In the genomic region with DNA sequence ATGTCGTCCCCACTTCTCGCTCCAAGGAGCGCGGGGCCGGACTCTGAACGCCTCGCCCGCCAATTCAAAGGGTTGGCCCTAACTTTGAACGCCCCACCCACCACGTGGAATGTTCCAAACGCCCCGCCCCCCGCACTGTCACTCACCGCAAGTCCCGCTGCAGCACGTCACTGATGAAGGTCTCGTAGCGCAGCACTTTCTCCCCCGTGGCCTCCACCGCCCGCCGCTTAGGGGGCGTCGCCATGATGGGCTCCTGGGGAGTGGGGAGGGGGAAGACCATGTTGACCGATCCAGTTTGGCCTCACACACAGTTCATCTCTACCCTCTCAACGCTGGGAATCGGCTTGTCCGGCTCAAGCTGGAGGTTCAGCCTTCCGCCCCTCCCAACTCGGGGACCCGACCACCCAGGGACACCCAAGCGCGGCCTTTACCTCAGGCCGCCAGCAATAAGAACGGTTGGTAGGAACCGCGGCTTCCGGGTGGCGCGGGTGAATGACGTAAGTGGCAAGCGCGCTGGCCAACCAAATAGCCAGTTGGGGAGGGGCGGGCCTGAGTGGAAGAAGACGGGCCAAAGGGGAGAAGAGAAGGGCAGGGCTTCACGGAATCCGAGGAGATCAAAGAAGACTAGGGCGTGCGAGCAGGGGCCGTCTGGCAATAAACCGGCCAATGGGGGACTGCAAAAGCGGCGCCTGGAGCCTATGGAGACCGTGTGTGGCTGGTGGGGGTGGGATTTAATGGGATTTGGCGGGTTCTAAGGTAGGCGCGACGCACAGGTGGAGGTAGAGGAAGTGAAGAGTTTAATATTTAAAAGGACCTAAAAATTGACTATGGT, we compare ENCODE assay signal across 1 cellular context.
TF ChIP-seq lines count a peak whose summit lies in the region.

A gene with protein sequence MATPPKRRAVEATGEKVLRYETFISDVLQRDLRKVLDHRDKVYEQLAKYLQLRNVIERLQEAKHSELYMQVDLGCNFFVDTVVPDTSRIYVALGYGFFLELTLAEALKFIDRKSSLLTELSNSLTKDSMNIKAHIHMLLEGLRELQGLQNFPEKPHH (minus strand): TSS at position 497 of the 832 bp plus-strand sequence. CDS start 253 bp downstream, at position 244.

TF ChIP-seq in HepG2, 621 proteins besides CTCF, POLR2A, EP300 and RAD21 (continued from another document):
- TF ChIP-seq, protein P1, sequence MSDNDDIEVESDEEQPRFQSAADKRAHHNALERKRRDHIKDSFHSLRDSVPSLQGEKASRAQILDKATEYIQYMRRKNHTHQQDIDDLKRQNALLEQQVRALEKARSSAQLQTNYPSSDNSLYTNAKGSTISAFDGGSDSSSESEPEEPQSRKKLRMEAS (IDR thresholded peaks at IDR 0.05): peak; percentile 76
- TF ChIP-seq ZFX (CRISPR knock-in tag; IDR thresholded peaks at IDR 0.05; ENCODE audit: low read depth) (peak; percentile 95), MXI1 (IDR thresholded peaks at IDR 0.05; ENCODE audit: borderline replicate concordance, low read depth, low read length) (peak; percentile 72; the same call in 1 of the 3 replicates), HOXA9 (CRISPR knock-in tag; IDR thresholded peaks at IDR 0.05; ENCODE audit: borderline replicate concordance) (peak; percentile 59; the same call in 1 of the 2 replicates), YEATS4 (CRISPR knock-in tag; IDR thresholded peaks at IDR 0.05; ENCODE audit: borderline replicate concordance) (peak; percentile 86), CREB1 (IDR thresholded peaks at IDR 0.05) (peak; percentile 91), CREB1 (CRISPR knock-in tag; IDR thresholded peaks at IDR 0.05) (peak; percentile 98), ETV5 (CRISPR knock-in tag; IDR thresholded peaks at IDR 0.05; ENCODE audit: borderline replicate concordance) (0 out of 2 replicates have a peak, but pooled peaks have one; percentile 54), ZNF577 (CRISPR knock-in tag; IDR thresholded peaks at IDR 0.05; ENCODE audit: borderline replicate concordance, low read depth) (no peak), ZNF44 (CRISPR knock-in tag; IDR thresholded peaks at IDR 0.05) (no peak), ZNF558 (CRISPR knock-in tag; IDR thresholded peaks at IDR 0.05; ENCODE audit: borderline replicate concordance) (peak; percentile 46; the same call in 1 of the 2 replicates), RBFOX2 (IDR thresholded peaks at IDR 0.05; ENCODE audit: low read depth, low read length) (peak; percentile 89), ZNF563 (CRISPR knock-in tag; IDR thresholded peaks at IDR 0.05) (0 out of 2 replicates have a peak, but pooled peaks have one; percentile 41), ZNF792 (CRISPR knock-in tag; IDR thresholded peaks at IDR 0.05) (peak; percentile 13; the same call in 1 of the 2 replicates)
- TF ChIP-seq, protein P2, sequence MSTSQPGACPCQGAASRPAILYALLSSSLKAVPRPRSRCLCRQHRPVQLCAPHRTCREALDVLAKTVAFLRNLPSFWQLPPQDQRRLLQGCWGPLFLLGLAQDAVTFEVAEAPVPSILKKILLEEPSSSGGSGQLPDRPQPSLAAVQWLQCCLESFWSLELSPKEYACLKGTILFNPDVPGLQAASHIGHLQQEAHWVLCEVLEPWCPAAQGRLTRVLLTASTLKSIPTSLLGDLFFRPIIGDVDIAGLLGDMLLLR (CRISPR knock-in tag; IDR thresholded peaks at IDR 0.05): no peak
- TF ChIP-seq, protein P3, sequence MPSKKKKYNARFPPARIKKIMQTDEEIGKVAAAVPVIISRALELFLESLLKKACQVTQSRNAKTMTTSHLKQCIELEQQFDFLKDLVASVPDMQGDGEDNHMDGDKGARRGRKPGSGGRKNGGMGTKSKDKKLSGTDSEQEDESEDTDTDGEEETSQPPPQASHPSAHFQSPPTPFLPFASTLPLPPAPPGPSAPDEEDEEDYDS (CRISPR knock-in tag; IDR thresholded peaks at IDR 0.05): peak; percentile 48; the same call in 1 of the 2 replicates
- TF ChIP-seq, protein P4, sequence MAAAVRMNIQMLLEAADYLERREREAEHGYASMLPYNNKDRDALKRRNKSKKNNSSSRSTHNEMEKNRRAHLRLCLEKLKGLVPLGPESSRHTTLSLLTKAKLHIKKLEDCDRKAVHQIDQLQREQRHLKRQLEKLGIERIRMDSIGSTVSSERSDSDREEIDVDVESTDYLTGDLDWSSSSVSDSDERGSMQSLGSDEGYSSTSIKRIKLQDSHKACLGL (CRISPR knock-in tag; IDR thresholded peaks at IDR 0.05): peak; percentile 82; the same call in 1 of the 2 replicates
- TF ChIP-seq, protein P5, sequence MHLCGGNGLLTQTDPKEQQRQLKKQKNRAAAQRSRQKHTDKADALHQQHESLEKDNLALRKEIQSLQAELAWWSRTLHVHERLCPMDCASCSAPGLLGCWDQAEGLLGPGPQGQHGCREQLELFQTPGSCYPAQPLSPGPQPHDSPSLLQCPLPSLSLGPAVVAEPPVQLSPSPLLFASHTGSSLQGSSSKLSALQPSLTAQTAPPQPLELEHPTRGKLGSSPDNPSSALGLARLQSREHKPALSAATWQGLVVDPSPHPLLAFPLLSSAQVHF (CRISPR knock-in tag; IDR thresholded peaks at IDR 0.05): peak; percentile 38; the same call in 1 of the 2 replicates
- TF ChIP-seq, protein P6, sequence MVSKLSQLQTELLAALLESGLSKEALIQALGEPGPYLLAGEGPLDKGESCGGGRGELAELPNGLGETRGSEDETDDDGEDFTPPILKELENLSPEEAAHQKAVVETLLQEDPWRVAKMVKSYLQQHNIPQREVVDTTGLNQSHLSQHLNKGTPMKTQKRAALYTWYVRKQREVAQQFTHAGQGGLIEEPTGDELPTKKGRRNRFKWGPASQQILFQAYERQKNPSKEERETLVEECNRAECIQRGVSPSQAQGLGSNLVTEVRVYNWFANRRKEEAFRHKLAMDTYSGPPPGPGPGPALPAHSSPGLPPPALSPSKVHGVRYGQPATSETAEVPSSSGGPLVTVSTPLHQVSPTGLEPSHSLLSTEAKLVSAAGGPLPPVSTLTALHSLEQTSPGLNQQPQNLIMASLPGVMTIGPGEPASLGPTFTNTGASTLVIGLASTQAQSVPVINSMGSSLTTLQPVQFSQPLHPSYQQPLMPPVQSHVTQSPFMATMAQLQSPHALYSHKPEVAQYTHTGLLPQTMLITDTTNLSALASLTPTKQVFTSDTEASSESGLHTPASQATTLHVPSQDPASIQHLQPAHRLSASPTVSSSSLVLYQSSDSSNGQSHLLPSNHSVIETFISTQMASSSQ (IDR thresholded peaks at IDR 0.05; ENCODE audit: low read depth): no peak
- TF ChIP-seq, protein P6 (CRISPR knock-in tag; IDR thresholded peaks at IDR 0.05; ENCODE audit: borderline replicate concordance): 0 out of 2 replicates have a peak, but pooled peaks have one; percentile 19
